7 cellular contexts compared by ENCODE assay signal in the genomic region with DNA sequence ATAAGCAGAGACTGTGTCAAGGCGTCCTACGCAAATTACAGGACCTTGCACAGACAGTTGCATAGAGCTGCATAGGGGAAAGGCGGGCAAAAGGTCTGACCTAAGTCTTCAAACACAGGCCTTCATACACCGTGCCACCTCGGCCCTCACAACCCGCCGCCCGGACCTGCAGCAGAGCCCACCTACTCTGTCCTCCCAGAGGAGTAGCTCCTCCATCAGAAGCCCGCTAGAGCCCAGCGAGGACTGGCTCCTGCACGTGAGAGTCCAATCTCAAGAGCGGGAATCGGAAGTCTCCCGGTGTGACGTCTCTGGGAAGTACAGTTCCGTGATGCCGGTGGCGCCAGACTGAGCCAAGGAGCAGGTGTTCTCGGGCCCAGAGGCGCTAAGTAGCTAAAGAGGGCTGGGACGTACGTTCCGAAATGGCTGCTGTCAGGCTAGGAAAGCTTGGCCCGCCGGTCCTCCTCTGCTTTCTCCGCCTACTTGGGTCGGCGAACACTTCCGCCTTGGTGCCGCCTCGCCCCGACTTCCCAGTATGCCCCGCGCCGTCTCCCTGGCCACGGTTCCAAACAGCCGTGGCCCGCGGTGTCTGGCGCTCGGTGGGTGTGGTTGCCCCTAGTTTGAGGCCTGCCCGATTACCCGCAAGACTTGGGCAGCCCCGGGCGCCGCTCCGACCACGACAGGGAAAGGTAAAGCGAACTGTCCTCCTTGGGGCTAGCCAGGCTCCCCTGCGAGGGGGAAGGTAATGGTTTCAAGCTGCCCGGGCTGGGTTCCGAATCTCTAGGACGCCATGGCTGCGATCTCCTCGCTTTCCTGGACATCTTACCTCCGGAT. TPM values are rescaled to one million over a fixed set of nuclear protein-coding genes. Genes with fewer than 3 reads are reported as not detected.
A peak's percentile ranks its signal among the peaks of the same experiment; 100 is the strongest.
DNase-seq lines count a peak whose midpoint lies in the region; ATAC-seq, FAIRE-seq and TF ChIP-seq lines count a peak whose summit lies in the region.

A gene with protein sequence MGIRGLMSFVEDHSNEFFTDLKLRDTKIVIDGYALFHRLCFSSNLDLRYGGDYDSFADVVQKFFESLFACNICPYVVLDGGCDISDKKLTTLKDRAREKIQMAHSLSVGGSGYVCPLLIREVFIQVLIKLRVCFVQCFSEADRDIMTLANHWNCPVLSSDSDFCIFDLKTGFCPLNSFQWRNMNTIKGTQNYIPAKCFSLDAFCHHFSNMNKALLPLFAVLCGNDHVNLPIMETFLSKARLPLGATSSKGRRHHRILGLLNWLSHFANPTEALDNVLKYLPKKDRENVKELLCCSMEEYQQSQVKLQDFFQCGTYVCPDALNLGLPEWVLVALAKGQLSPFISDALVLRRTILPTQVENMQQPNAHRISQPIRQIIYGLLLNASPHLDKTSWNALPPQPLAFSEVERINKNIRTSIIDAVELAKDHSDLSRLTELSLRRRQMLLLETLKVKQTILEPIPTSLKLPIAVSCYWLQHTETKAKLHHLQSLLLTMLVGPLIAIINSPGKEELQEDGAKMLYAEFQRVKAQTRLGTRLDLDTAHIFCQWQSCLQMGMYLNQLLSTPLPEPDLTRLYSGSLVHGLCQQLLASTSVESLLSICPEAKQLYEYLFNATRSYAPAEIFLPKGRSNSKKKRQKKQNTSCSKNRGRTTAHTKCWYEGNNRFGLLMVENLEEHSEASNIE (minus strand): TSS at position 505 of the 831 bp plus-strand sequence. CDS start 1,519 bp downstream, outside the sequence.
A gene with protein sequence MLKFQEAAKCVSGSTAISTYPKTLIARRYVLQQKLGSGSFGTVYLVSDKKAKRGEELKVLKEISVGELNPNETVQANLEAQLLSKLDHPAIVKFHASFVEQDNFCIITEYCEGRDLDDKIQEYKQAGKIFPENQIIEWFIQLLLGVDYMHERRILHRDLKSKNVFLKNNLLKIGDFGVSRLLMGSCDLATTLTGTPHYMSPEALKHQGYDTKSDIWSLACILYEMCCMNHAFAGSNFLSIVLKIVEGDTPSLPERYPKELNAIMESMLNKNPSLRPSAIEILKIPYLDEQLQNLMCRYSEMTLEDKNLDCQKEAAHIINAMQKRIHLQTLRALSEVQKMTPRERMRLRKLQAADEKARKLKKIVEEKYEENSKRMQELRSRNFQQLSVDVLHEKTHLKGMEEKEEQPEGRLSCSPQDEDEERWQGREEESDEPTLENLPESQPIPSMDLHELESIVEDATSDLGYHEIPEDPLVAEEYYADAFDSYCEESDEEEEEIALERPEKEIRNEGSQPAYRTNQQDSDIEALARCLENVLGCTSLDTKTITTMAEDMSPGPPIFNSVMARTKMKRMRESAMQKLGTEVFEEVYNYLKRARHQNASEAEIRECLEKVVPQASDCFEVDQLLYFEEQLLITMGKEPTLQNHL (plus strand): TSS at position 557 of the 831 bp plus-strand sequence. CDS start 2,832 bp downstream, outside the sequence.

- TF ChIP-seq CTCF in astrocyte (IDR thresholded peaks at IDR 0.05; ENCODE audit: insufficient read depth, low read depth, low read length), result no peak

- no peaks in the 10 kb centered on the region for H3K27me3 Mint-ChIP-seq in astrocyte (ENCODE audit: low read depth, unreplicated experiment)

- peaks cover 15% of the 10 kb centered on the region for H3K4me1 Mint-ChIP-seq in astrocyte (ENCODE audit: low read depth, unreplicated experiment)

- peak; percentile 72 to 88 for DNase-seq in NCI-H187 (lab: John Stamatoyannopoulos, UW)
- peak; percentile 81 to 94 (median 88) for DNase-seq in T-helper 2 cell
- peak; percentile 71 for DNase-seq in astrocyte (ENCODE audit: low read depth)
- peak; percentile 83 for DNase-seq in hepatic stellate cell (ENCODE audit: low spot score)
- peak; percentile 95 for DNase-seq in retina

- no peaks in the 10 kb centered on the region for H3K9me3 Mint-ChIP-seq in astrocyte (ENCODE audit: unreplicated experiment)

- peaks cover 2% of the 10 kb centered on the region for H3K36me3 Mint-ChIP-seq in astrocyte (ENCODE audit: low read depth, unreplicated experiment)

- no peak for FAIRE-seq in astrocyte (lab: Jason Lieb, UNC)

- H4K20me1 ChIP-seq in astrocyte (ENCODE audit: insufficient read depth, low read length), result no peaks in the 10 kb centered on the region

- H3K27ac ChIP-seq in astrocyte (ENCODE audit: low read depth, low read length), result peak within 1 kb of the TSS; percentile 92

- no peaks in the 10 kb centered on the region for H3K27me3 ChIP-seq in astrocyte (ENCODE audit: insufficient read depth, low read length)

- peak within 1 kb of the TSS; percentile 93 for H3K4me2 ChIP-seq in astrocyte (ENCODE audit: low read length)

- peaks cover 8% of the 10 kb centered on the region for H3K79me2 ChIP-seq in astrocyte (ENCODE audit: insufficient read depth, low read length)

- H3K36me3 ChIP-seq in astrocyte (ENCODE audit: insufficient read depth, low read length), result peaks cover 4% of the 10 kb centered on the region

- peak within 1 kb of the TSS; percentile 95 for H2AFZ ChIP-seq in astrocyte (ENCODE audit: low read depth, low read length)

- peak within 1 kb of the TSS; percentile 93 for H3K9ac ChIP-seq in astrocyte (ENCODE audit: low read length)

- H3K9me3 ChIP-seq in astrocyte (ENCODE audit: insufficient read depth, low read depth, low read length), result no peaks in the 10 kb centered on the region

- peak within 1 kb of the TSS; percentile 94 for H3K4me3 ChIP-seq in astrocyte (ENCODE audit: insufficient read depth, low read depth, low read length)

- ATAC-seq in GM18502 (IDR thresholded peaks at IDR 0.05; ENCODE audit: poor library complexity, unreplicated experiment) (peak; percentile 99), HG02943 (IDR thresholded peaks at IDR 0.05; ENCODE audit: low read depth, unreplicated experiment) (peak; percentile 99)

- H3K4me3 Mint-ChIP-seq in astrocyte (ENCODE audit: unreplicated experiment), result peak within 1 kb of the TSS; percentile 92

- peaks cover 16% of the 10 kb centered on the region for H3K4me1 ChIP-seq in astrocyte (ENCODE audit: insufficient read depth, low read length)

- H3K27ac Mint-ChIP-seq in astrocyte (ENCODE audit: unreplicated experiment), result peak within 1 kb of the TSS; percentile 92

RNA-seq across cellular contexts. Expression of the first gene that starts in this region (rescaled TPM):
- 4.5 and 4.8 TPM in 2 replicates for total RNA-seq in astrocyte

RNA-seq across cellular contexts. Expression of the second gene that starts in this region (rescaled TPM):
- total RNA-seq in astrocyte, result 6.7 and 7.1 TPM in 2 replicates

Comparison
In these comparisons a context has a peak if more than half of its experiments do, and no peak if none do; other contexts are left out.
1. Peak in every context shown above with its lines: DNase-seq, ATAC-seq, H3K4me3 ChIP-seq and H3K27ac ChIP-seq.